Comparison of ENCODE assay signal across 8 cellular contexts in the genomic region with DNA sequence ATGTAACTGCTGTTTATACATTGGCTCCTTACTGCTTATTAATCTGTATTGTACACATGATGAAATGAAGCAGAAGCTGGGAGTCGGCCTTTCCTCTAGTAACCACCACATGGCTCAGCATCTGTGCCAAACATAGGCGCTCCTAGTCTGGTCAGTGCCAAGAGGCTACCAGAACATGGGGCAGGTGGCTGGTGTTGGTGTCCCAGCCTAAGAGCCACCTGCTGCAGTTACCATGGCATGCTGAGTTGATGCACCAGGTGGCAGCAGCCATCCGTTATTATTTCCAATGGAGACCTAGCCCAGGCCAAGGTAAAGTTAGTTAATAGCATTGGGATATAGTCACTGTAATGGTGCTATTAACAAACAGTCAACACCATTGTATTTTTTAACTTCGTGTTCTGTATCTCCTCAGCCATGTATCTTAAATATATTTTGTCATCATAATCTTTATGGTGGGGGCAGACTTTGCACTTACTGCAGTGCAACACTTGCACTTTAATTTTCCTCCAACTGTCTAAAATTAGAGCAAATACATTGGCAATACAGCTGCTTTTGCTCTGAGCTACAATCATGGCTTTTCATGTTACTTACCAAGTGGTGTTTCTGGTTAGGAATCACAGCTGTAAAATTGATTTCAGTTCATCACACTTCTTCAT. TPM values are rescaled to one million over a fixed set of nuclear protein-coding genes. Genes with fewer than 3 reads are reported as not detected.
DNase-seq lines count a peak whose midpoint lies in the region; ATAC-seq and TF ChIP-seq lines count a peak whose summit lies in the region.

No MANE protein-coding gene starts in this region.

- ATAC-seq in HG03439 (IDR thresholded peaks at IDR 0.05; ENCODE audit: unreplicated experiment) = no peak
- ATAC-seq in HG03196 (IDR thresholded peaks at IDR 0.05; ENCODE audit: unreplicated experiment) = no peak

- H3K9me3 ChIP-seq in SJCRH30 (replicated peaks) = no peaks in the 10 kb centered on the region

- H3K4me1 ChIP-seq in SJCRH30 = peaks cover 3% of the 10 kb centered on the region; the same call in 1 of the 2 replicates

- TF ChIP-seq CTCF in GM12873 (IDR thresholded peaks at IDR 0.05; ENCODE audit: insufficient read depth, low read depth, low read length, missing control alignments) = peak; percentile 51
- TF ChIP-seq CTCF in LNCaP clone FGC (IDR thresholded peaks at IDR 0.05; ENCODE audit: control insufficient read depth, extremely low read depth, insufficient read depth) = peak; percentile 94

- peak; percentile 21 for DNase-seq in 8988T
- DNase-seq in LNCaP clone FGC (ENCODE audit: low read depth) = peak; percentile 48
- DNase-seq in SJCRH30 = peak; percentile 38 to 61
- DNase-seq in dermis blood vessel endothelial cell = peak; percentile 67
- DNase-seq in midbrain (lab: John Stamatoyannopoulos, UW) = peak; percentile 26

- H3K36me3 ChIP-seq in SJCRH30 = peaks cover 12% of the 10 kb centered on the region

- H3K4me3 ChIP-seq in LNCaP clone FGC (ENCODE audit: low read depth, low read length) (no peak overlapping the region), SJCRH30 (no peak overlapping the region)

- no peaks in the 10 kb centered on the region for H3K27me3 ChIP-seq in SJCRH30

- H3K27ac ChIP-seq in SJCRH30 = no peak overlapping the region

RNA-seq across cellular contexts. Expression of a gene that starts 33.1 kb away (rescaled TPM):
- 33.9 and 37.4 TPM in 2 replicates for total RNA-seq in SJCRH30 (2014; rRNA removed; shearing (Covaris generic))
- total RNA-seq in dermis blood vessel endothelial cell = 168 and 207 TPM in 2 replicates
